ENCODE assay signal across 12 cellular contexts in the genomic region with DNA sequence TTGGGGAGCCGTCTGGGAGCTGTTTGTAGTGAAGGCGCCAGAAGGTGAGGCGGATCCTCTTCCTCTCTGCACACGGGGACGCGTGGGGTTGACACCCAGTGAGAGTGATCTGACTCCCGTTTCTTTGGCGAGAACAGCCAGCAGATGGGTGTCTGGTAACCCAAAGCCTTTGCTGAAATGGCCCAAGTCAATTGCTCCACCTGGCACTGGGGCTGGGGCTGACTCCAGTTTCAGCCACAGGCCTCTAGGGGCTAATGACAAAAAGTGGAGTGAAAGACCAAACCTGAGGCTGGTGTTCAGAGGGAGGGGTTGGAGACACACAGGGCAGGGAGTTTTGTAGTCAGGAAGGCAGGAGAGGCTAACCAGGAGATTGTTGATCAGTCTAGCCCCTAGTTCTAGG.
DNase-seq lines count a peak whose midpoint lies in the region; ATAC-seq and TF ChIP-seq lines count a peak whose summit lies in the region.
"Had no signal": no experiment of that assay in that cellular context is flagged by ENCODE, and none has a peak within 500 bp of the region (broad histone marks: within the 10 kb centered on the region; RNA-seq: fewer than 3 reads in every experiment).

No MANE protein-coding gene starts in this region.

- H3F3A ChIP-seq in PC-3 (ENCODE audit: low read length, unreplicated experiment), result no peaks in the 10 kb centered on the region

- BruUV-seq in PC-3 (replicated peaks; lab: Mats Ljungman, UMichigan), result no TSS peak

- intact Hi-C loops in PC-3 (cut with micrococcal nuclease), result no loop called here

- H3K4me3 ChIP-seq in BE2C (ENCODE audit: low read depth, low read length) (no peak overlapping the region), PC-3 (ENCODE audit: low read length) (no peak overlapping the region)
- H3K4me3 ChIP-seq: mucosa of descending colon had no signal

- no peak overlapping the region for H3K4me2 ChIP-seq in PC-3 (ENCODE audit: low read length)

- no peaks in the 10 kb centered on the region for H3K9me3 ChIP-seq in BE2C
- H3K9me3 ChIP-seq in PC-3 (ENCODE audit: low read length), result no peaks in the 10 kb centered on the region
- H3K9me3 ChIP-seq: mucosa of descending colon had no signal

- TF ChIP-seq CTCF in BE2C (IDR thresholded peaks at IDR 0.05; ENCODE audit: low read depth, low read length) (no peak), PC-3 (conservative IDR thresholded peaks at IDR 0.05; ENCODE audit: low read depth, low read length) (0 out of 2 replicates have a peak, but pooled peaks have one; percentile 11)

- no peak overlapping the region for H2AFZ ChIP-seq in PC-3 (ENCODE audit: low read length)

- H3K36me3 Mint-ChIP-seq in activated naive CD8-positive, alpha-beta T cell treated with anti-CD3 and anti-CD28 coated beads, Interleukin-2, amount 50 U/mL, for 24 hours (ENCODE audit: low read depth), result no peaks in the 10 kb centered on the region

- no peaks in the 10 kb centered on the region for H3K4me1 Mint-ChIP-seq in activated naive CD8-positive, alpha-beta T cell treated with anti-CD3 and anti-CD28 coated beads, Interleukin-2, amount 50 U/mL, for 24 hours

- H4K20me1 ChIP-seq in PC-3 (ENCODE audit: low read length), result no peaks in the 10 kb centered on the region

- no peaks in the 10 kb centered on the region for H3K4me1 ChIP-seq in BE2C
- H3K4me1 ChIP-seq in PC-3 (ENCODE audit: insufficient read depth, low read length), result no peaks in the 10 kb centered on the region; the same call in 1 of the 2 replicates

- H3K79me2 ChIP-seq in PC-3 (ENCODE audit: low read length), result no peaks in the 10 kb centered on the region

- H3K36me3 ChIP-seq in BE2C (no peaks in the 10 kb centered on the region), PC-3 (ENCODE audit: low read depth, low read length) (no peaks in the 10 kb centered on the region)

- H3K9ac ChIP-seq in PC-3 (ENCODE audit: low read length), result no peak overlapping the region

- H3K27me3 ChIP-seq in BE2C (no peaks in the 10 kb centered on the region), PC-3 (ENCODE audit: low read length) (no peaks in the 10 kb centered on the region)

- ATAC-seq in GM19035 (IDR thresholded peaks at IDR 0.05; ENCODE audit: unreplicated experiment) (peak; percentile 63), HG02938 (IDR thresholded peaks at IDR 0.05; ENCODE audit: unreplicated experiment) (peak; percentile 71), PC-3 (peak; percentile 73), HG02623 (IDR thresholded peaks at IDR 0.05; ENCODE audit: unreplicated experiment) (no peak)
- no peak for ATAC-seq in activated naive CD8-positive, alpha-beta T cell treated with anti-CD3 and anti-CD28 coated beads, Interleukin-2, amount 50 U/mL, for 24 hours
- ATAC-seq: mucosa of descending colon had no signal

- no peaks in the 10 kb centered on the region for H3K9me3 Mint-ChIP-seq in activated naive CD8-positive, alpha-beta T cell treated with anti-CD3 and anti-CD28 coated beads, Interleukin-2, amount 50 U/mL, for 24 hours

- H3K27ac ChIP-seq in PC-3 (ENCODE audit: low read length), result no peak overlapping the region

- peaks cover 3% of the 10 kb centered on the region for H3K27me3 Mint-ChIP-seq in activated naive CD8-positive, alpha-beta T cell treated with anti-CD3 and anti-CD28 coated beads, Interleukin-2, amount 50 U/mL, for 24 hours

- DNase-seq in BE2C, result peak; percentile 16
- no peak for DNase-seq in PC-3
- DNase-seq in activated CD4-positive, alpha-beta T cell treated with anti-CD3 and anti-CD28 coated beads, Interleukin-2, amount 50 U/mL, for 4 hours, result no peak
- no peak for DNase-seq in activated naive CD8-positive, alpha-beta T cell treated with anti-CD3 and anti-CD28 coated beads, Interleukin-2, amount 50 U/mL, for 24 hours
- no peak for DNase-seq in AG08395 (ENCODE audit: low spot score)
- DNase-seq: HCEC 1CT; mucosa of descending colon; stimulated activated CD4-positive, alpha-beta T cell treated with anti-CD3 and anti-CD28 coated beads, Interleukin-4, amount 100 ng/mL, for 1 hour; T-helper 9 cell had no signal

- no peak overlapping the region for H3K4me3 Mint-ChIP-seq in activated naive CD8-positive, alpha-beta T cell treated with anti-CD3 and anti-CD28 coated beads, Interleukin-2, amount 50 U/mL, for 24 hours

- no peaks in the 10 kb centered on the region for H3K9me2 ChIP-seq in PC-3 (replicated peaks; ENCODE audit: low read length)

- H3K27ac Mint-ChIP-seq in activated naive CD8-positive, alpha-beta T cell treated with anti-CD3 and anti-CD28 coated beads, Interleukin-2, amount 50 U/mL, for 24 hours, result no peak overlapping the region

- CTCF ChIA-PET in PC-3 (lab: Charles Lee), result interaction anchor here (0.8 kb wide), 1 partner anchor 455 kb away, joined by 4 read pairs; no protein-coding TSS in a partner anchor

- POLR2A ChIA-PET in PC-3 (lab: Charles Lee; ENCODE audit: unreplicated experiment), result interaction anchor here (0.6 kb wide), 1 partner anchor 231 kb away, joined by 3 read pairs; no protein-coding TSS in a partner anchor

Comparison
In these comparisons a context has a peak if more than half of its experiments do, and no peak if none do; other contexts are left out.
1. ATAC-seq: peak in GM19035 (single experiment), HG02938 (single experiment) and PC-3 (single experiment); none in activated naive CD8-positive, alpha-beta T cell treated with anti-CD3 and anti-CD28 coated beads, Interleukin-2, amount 50 U/mL, for 24 hours (single experiment) and HG02623 (single experiment).